ENCODE assay signal across 18 cellular contexts in the genomic region with DNA sequence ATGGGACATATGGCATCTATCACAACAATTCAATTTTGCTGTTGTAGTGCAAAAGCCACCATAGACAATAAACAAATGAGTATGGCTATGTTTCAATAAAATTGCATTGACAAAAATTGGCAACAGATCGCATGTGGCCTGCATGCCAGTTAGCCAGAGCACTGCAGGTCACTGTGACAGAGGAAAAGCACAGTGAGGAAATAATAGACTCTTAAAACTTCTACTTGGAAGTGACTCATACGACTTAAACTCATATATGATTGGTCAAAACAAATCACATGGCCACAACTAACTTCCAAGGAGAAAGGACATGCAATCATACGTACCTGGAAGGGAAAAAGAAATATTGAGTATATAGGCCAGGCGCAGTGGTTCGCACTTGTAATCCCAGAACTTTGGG. TPM values are rescaled to one million over a fixed set of nuclear protein-coding genes. Genes with fewer than 3 reads are reported as not detected.
DNase-seq lines count a peak whose midpoint lies in the region; ATAC-seq and TF ChIP-seq lines count a peak whose summit lies in the region.
"Had no signal": no experiment of that assay in that cellular context is flagged by ENCODE, and none has a peak within 500 bp of the region (broad histone marks: within the 10 kb centered on the region; RNA-seq: fewer than 3 reads in every experiment).

No MANE protein-coding gene starts in this region.

- H3K4me2 ChIP-seq in mammary epithelial cell (ENCODE audit: insufficient read depth, low read depth, low read length) = no peak overlapping the region

- in situ Hi-C loops in mammary epithelial cell (cut with MboI; ENCODE audit: low sequenced_read_pairs in 2 of 2) = no loop called here

- H3K27me3 Mint-ChIP-seq in MCF 10A (ENCODE audit: insufficient read depth, unreplicated experiment) = no peaks in the 10 kb centered on the region

- H3K9ac ChIP-seq in mammary epithelial cell (ENCODE audit: insufficient read depth, low read length) = no peak overlapping the region

- TF ChIP-seq CTCF in MCF 10A (IDR thresholded peaks at IDR 0.05; ENCODE audit: unreplicated experiment) (no peak), mammary epithelial cell (conservative IDR thresholded peaks at IDR 0.05 in 1 of 2, IDR thresholded peaks at IDR 0.05 in 1 of 2; ENCODE audit: extremely low read depth in 1 of 2, insufficient read depth in 1 of 2, low read depth in 1 of 2, low read length in 2 of 2) (no peak), cardiac muscle cell (IDR thresholded peaks at IDR 0.05; ENCODE audit: low read depth, low read length) (no peak)

- CTCF ChIA-PET in MCF 10A (lab: Yijun Ruan, JAX) = interaction anchor here (0.7 to 7.4 kb wide), 5 partner anchors 81 to 396 kb away, joined by 4 to 45 read pairs (median 4); no protein-coding TSS in a partner anchor
- CTCF ChIA-PET in mammary epithelial cell (lab: Charles Lee; ENCODE audit: low non-redundant PET) = no interaction called here

- no peaks in the 10 kb centered on the region for H4K20me1 ChIP-seq in mammary epithelial cell (ENCODE audit: insufficient read depth, low read length)

- peaks cover 14% of the 10 kb centered on the region for H3K4me1 ChIP-seq in mammary epithelial cell (ENCODE audit: insufficient read depth, low read length)
- peaks cover 24% of the 10 kb centered on the region for H3K4me1 ChIP-seq in cardiac muscle cell (ENCODE audit: low read depth)
- H3K4me1 ChIP-seq: prostate gland had no signal

- H3K36me3 ChIP-seq in mammary epithelial cell (ENCODE audit: insufficient read depth, low read length) (no peaks in the 10 kb centered on the region), cardiac muscle cell (no peaks in the 10 kb centered on the region)
- H3K36me3 ChIP-seq: lower lobe of right lung, prostate gland had no signal

- DNase-seq in MCF 10A (ENCODE audit: unreplicated experiment) (peak; percentile 23), mammary epithelial cell (no peak), RPMI7951 (ENCODE audit: low read depth) (peak; percentile 44), cardiac muscle cell (ENCODE audit: low read depth in 1 of 2, low spot score in 1 of 2) (peak in 1 of 2 donors; percentile 20), GDM1 (lab: John Stamatoyannopoulos, UW) (no peak), amygdala (lab: John Stamatoyannopoulos, UW) (no peak), sciatic nerve (ENCODE audit: low spot score) (no peak)
- DNase-seq: activated CD4-positive, alpha-beta T cell treated with anti-CD3 and anti-CD28 coated beads for 48 hours; activated naive CD8-positive, alpha-beta T cell treated with anti-CD3 and anti-CD28 coated beads, Interleukin-2, amount 10 ng/mL, durations not matched to agents 7 days and 5 days; activated T-cell treated with anti-CD3 and anti-CD28 coated beads, Interleukin-2, amount 50 U/mL, for 1 hour; endodermal cell; foreskin melanocyte; lower lobe of right lung; NCI-H226; nephron progenitor cell had no signal

- ATAC-seq in HG02571 (IDR thresholded peaks at IDR 0.05; ENCODE audit: unreplicated experiment) (no peak), sciatic nerve (no peak)
- ATAC-seq: lower lobe of right lung; stimulated activated effector memory CD8-positive, alpha-beta T cell treated with anti-CD3 and anti-CD28 coated beads, Interleukin-12 subunit alpha, Interleukin-12 subunit beta, amount 100 ng/mL, for 72 hours had no signal

- BruUV-seq in MCF 10A (replicated peaks; lab: Mats Ljungman, UMichigan) (no TSS peak), mammary epithelial cell (replicated peaks; lab: Mats Ljungman, UMichigan) (no TSS peak)

- POLR2A ChIA-PET in MCF 10A (lab: Yijun Ruan, JAX) = interaction anchor here (0.8 kb wide), 1 partner anchor 83 kb away, joined by 4 read pairs; no protein-coding TSS in a partner anchor

- peaks cover 21% of the 10 kb centered on the region for H3K4me1 Mint-ChIP-seq in MCF 10A (ENCODE audit: insufficient read depth, unreplicated experiment)
- H3K4me1 Mint-ChIP-seq: activated naive CD8-positive, alpha-beta T cell treated with anti-CD3 and anti-CD28 coated beads, Interleukin-2, amount 10 ng/mL, durations not matched to agents 7 days and 5 days; nephron progenitor cell; stimulated activated effector memory CD8-positive, alpha-beta T cell treated with anti-CD3 and anti-CD28 coated beads, Interleukin-12 subunit alpha, Interleukin-12 subunit beta, amount 100 ng/mL, for 72 hours had no signal

- intact Hi-C loops in MCF 10A (cut with micrococcal nuclease) = no loop called here
- intact Hi-C loops in mammary epithelial cell (cut with micrococcal nuclease) = no loop called here
- intact Hi-C loops in sciatic nerve (cut with DNase I) = no loop called here

- no peak overlapping the region for H3K4me3 Mint-ChIP-seq in MCF 10A (ENCODE audit: unreplicated experiment)
- H3K4me3 Mint-ChIP-seq: activated naive CD8-positive, alpha-beta T cell treated with anti-CD3 and anti-CD28 coated beads, Interleukin-2, amount 10 ng/mL, durations not matched to agents 7 days and 5 days; endodermal cell; nephron progenitor cell; stimulated activated effector memory CD8-positive, alpha-beta T cell treated with anti-CD3 and anti-CD28 coated beads, Interleukin-12 subunit alpha, Interleukin-12 subunit beta, amount 100 ng/mL, for 72 hours had no signal

- H3K36me3 Mint-ChIP-seq in MCF 10A (ENCODE audit: insufficient read depth, unreplicated experiment) = no peaks in the 10 kb centered on the region
- H3K36me3 Mint-ChIP-seq: stimulated activated effector memory CD8-positive, alpha-beta T cell treated with anti-CD3 and anti-CD28 coated beads, Interleukin-12 subunit alpha, Interleukin-12 subunit beta, amount 100 ng/mL, for 72 hours had no signal

- H3K9me3 Mint-ChIP-seq in MCF 10A (ENCODE audit: unreplicated experiment) = no peaks in the 10 kb centered on the region
- H3K9me3 Mint-ChIP-seq: activated naive CD8-positive, alpha-beta T cell treated with anti-CD3 and anti-CD28 coated beads, Interleukin-2, amount 10 ng/mL, durations not matched to agents 7 days and 5 days; stimulated activated effector memory CD8-positive, alpha-beta T cell treated with anti-CD3 and anti-CD28 coated beads, Interleukin-12 subunit alpha, Interleukin-12 subunit beta, amount 100 ng/mL, for 72 hours had no signal

- H3K9me3 ChIP-seq in mammary epithelial cell (replicated peaks; ENCODE audit: insufficient read depth, low read length) (no peaks in the 10 kb centered on the region), cardiac muscle cell (ENCODE audit: low read depth) (no peaks in the 10 kb centered on the region)
- H3K9me3 ChIP-seq: lower lobe of right lung, prostate gland had no signal

- H3K27ac ChIP-seq in mammary epithelial cell (ENCODE audit: insufficient read depth, low read depth, low read length) (no peak overlapping the region), cardiac muscle cell (peak overlapping the region; percentile 11)
- H3K27ac ChIP-seq: lower lobe of right lung, prostate gland had no signal

- H3K27me3 ChIP-seq in mammary epithelial cell (ENCODE audit: insufficient read depth, low read length) (no peaks in the 10 kb centered on the region), cardiac muscle cell (no peaks in the 10 kb centered on the region)

- H3K79me2 ChIP-seq in mammary epithelial cell (ENCODE audit: insufficient read depth, low read length) = peaks cover 40% of the 10 kb centered on the region

- 90% methylated on average over 5 of the region's 5 CpGs for WGBS in mammary epithelial cell (ENCODE audit: low coverage, missing lambda C conversion rate)

- dilution Hi-C loops in mammary epithelial cell (cut with HindIII; ENCODE audit: low sequenced_read_pairs) = loop anchor here (5.0 kb wide), 1 partner anchor 101 kb away; no protein-coding TSS in a partner anchor

- no peak overlapping the region for H2AFZ ChIP-seq in mammary epithelial cell (ENCODE audit: low read depth, low read length)

- H3K4me3 ChIP-seq in mammary epithelial cell (replicated peaks in 1 of 3; ENCODE audit: insufficient read depth in 1 of 3, low read depth in 2 of 3, low read length in 3 of 3) (no peak overlapping the region), cardiac muscle cell (no peak overlapping the region)
- H3K4me3 ChIP-seq: lower lobe of right lung, prostate gland had no signal

- no peak overlapping the region for H3K27ac Mint-ChIP-seq in MCF 10A (ENCODE audit: low read depth, unreplicated experiment)
- H3K27ac Mint-ChIP-seq: activated naive CD8-positive, alpha-beta T cell treated with anti-CD3 and anti-CD28 coated beads, Interleukin-2, amount 10 ng/mL, durations not matched to agents 7 days and 5 days; endodermal cell; nephron progenitor cell; stimulated activated effector memory CD8-positive, alpha-beta T cell treated with anti-CD3 and anti-CD28 coated beads, Interleukin-12 subunit alpha, Interleukin-12 subunit beta, amount 100 ng/mL, for 72 hours had no signal

RNA-seq across cellular contexts. Expression of gene EXOC6B, which starts 44.3 kb away (rescaled TPM):
- total RNA-seq in MCF 10A (2022) (24.7 and 34.7 TPM in 2 replicates), mammary epithelial cell (10 to 100 TPM; 38.3 to 48.9 TPM), cardiac muscle cell (23.9 and 42.8 TPM in 2 replicates), sciatic nerve (49.9 TPM)
- polyA plus RNA-seq in mammary epithelial cell (21.6 TPM), cardiac muscle cell (17.0 and 21.7 TPM in 2 replicates)
- polyA minus RNA-seq in mammary epithelial cell = 94.1 TPM
- 9.7 and 9.9 TPM in 2 replicates for total RNA-seq in RPMI7951 (2014; rRNA removed; shearing (Covaris generic))

Comparison
In these comparisons a context has a peak if more than half of its experiments do, and no peak if none do; other contexts are left out.
1. DNase-seq: peak in MCF 10A (single experiment) and RPMI7951 (single experiment); none in mammary epithelial cell (single experiment), GDM1 (single experiment), amygdala (0 of 56) and sciatic nerve (single experiment).